16 cellular contexts compared by ENCODE assay signal in the genomic region with DNA sequence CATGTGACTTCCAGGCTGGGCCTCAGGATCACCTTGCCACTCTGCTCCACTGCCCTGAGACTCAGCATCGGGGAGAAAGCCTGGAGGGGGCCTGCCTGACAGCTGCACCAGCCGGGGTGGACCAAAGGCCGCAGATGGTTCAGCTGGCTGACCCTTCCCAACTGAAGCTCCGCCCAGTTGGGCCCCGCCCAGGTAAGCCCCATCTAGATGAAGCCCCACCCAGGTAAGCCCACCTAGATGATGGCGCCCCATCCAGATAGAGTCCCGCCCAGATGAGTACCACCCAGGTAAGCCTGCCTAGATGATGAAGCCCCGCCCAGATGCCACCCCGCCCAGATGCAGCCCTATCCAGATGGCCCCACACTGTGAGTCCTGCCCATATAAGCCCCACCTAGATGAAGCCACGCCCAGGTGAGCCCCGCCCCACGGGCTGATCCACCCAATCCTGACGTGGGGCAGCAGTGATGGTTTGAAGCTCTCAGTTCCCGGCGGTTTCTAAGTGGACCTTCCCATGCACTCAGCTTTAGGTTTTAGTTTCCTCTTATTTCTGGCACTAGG. TPM values are rescaled to one million over a fixed set of nuclear protein-coding genes. Genes with fewer than 3 reads are reported as not detected.
A peak's percentile ranks its signal among the peaks of the same experiment; 100 is the strongest.
DNase-seq lines count a peak whose midpoint lies in the region; ATAC-seq and TF ChIP-seq lines count a peak whose summit lies in the region.
"Had no signal": no experiment of that assay in that cellular context is flagged by ENCODE, and none has a peak within 500 bp of the region (broad histone marks: within the 10 kb centered on the region; RNA-seq: fewer than 3 reads in every experiment).

No MANE protein-coding gene starts in this region.

- peak; percentile 69 for DNase-seq in activated CD4-positive, alpha-beta T cell treated with anti-CD3 and anti-CD28 coated beads for 48 hours
- DNase-seq in activated CD4-positive, alpha-beta T cell treated with anti-CD3 and anti-CD28 coated beads, Interleukin-2, amount 50 U/mL, for 4 hours, result no peak
- DNase-seq in HUDEP-2 (lab: John Stamatoyannopoulos, UW; ENCODE audit: unreplicated experiment in 76 of 76) (peak in 57 of 76 experiments; percentile 0 to 67 (median 31)), WERI-Rb-1 (peak; percentile 41), mucosa of descending colon (peak; percentile 67 to 82 (median 76)), medulla oblongata (ENCODE audit: extremely low spot score) (no peak)
- DNase-seq: DMS79, midbrain, NCI-H1694 had no signal

- peaks cover 16% of the 10 kb centered on the region for H3K4me1 ChIP-seq in mucosa of descending colon (ENCODE audit: low read depth)
- H3K4me1 ChIP-seq: parathyroid adenoma had no signal

- no peaks in the 10 kb centered on the region for H3K9me3 ChIP-seq in WERI-Rb-1 (ENCODE audit: severe bottlenecking)
- no peaks in the 10 kb centered on the region for H3K9me3 ChIP-seq in mucosa of descending colon

- no peaks in the 10 kb centered on the region for H3K27me3 ChIP-seq in WERI-Rb-1 (ENCODE audit: insufficient read depth, low read depth, severe bottlenecking)

- intact Hi-C loops in mucosa of descending colon (cut with DNase I, micrococcal nuclease), result no loop called here

- ATAC-seq in mucosa of descending colon (peak; percentile 14), HG03095 (IDR thresholded peaks at IDR 0.05; ENCODE audit: unreplicated experiment) (no peak), HG03521 (IDR thresholded peaks at IDR 0.05; ENCODE audit: unreplicated experiment) (no peak)
- ATAC-seq: HepG2, T-cell had no signal

- no peak overlapping the region for H3K27ac ChIP-seq in WERI-Rb-1
- H3K27ac ChIP-seq: parathyroid adenoma had no signal

- no peak overlapping the region for H3K4me3 ChIP-seq in WERI-Rb-1 (ENCODE audit: low read depth, low read length)
- H3K4me3 ChIP-seq in mucosa of descending colon, result no peak overlapping the region

- H3K36me3 ChIP-seq in WERI-Rb-1 (no peaks in the 10 kb centered on the region), mucosa of descending colon (ENCODE audit: low read depth) (no peaks in the 10 kb centered on the region)

- TF ChIP-seq CTCF in WERI-Rb-1 (IDR thresholded peaks at IDR 0.05; ENCODE audit: low read depth, low read length), result no peak
- no peak for TF ChIP-seq CTCF in mucosa of descending colon (IDR thresholded peaks at IDR 0.05)

RNA-seq across cellular contexts. Expression of a gene that starts 10.0 kb away (rescaled TPM):
- 10 to 100 TPM; 32.4 to 56.4 (median 42.9) TPM for total RNA-seq in mucosa of descending colon

RNA-seq across cellular contexts. Expression of a gene that starts 10.3 kb away (rescaled TPM):
- total RNA-seq in mucosa of descending colon, result 1 to 10 TPM; 1.2 to 1.3 (median 1.2) TPM
- total RNA-seq: activated CD8-positive, alpha-beta memory T cell treated with anti-CD3 and anti-CD28 coated beads for 36 hours; HepG2; urinary bladder had no signal

Comparison
In these comparisons a context has a peak if more than half of its experiments do, and no peak if none do; other contexts are left out.
1. DNase-seq: peak in activated CD4-positive, alpha-beta T cell treated with anti-CD3 and anti-CD28 coated beads for 48 hours (single experiment), HUDEP-2 (57 of 76), WERI-Rb-1 (single experiment) and mucosa of descending colon (3 of 3); none in activated CD4-positive, alpha-beta T cell treated with anti-CD3 and anti-CD28 coated beads, Interleukin-2, amount 50 U/mL, for 4 hours (0 of 2) and medulla oblongata (single experiment).